In genomic region chr13:48320396-48320790, GRCh38 we compare ENCODE assay signal across 13 cellular contexts. TPM values are rescaled to one million over a fixed set of nuclear protein-coding genes. Genes with fewer than 3 reads are reported as not detected.
DNase-seq lines count a peak whose midpoint lies in the region; ATAC-seq, FAIRE-seq and TF ChIP-seq lines count a peak whose summit lies in the region.
"Had no signal": no experiment of that assay in that cellular context is flagged by ENCODE, and none has a peak within 500 bp of the region (broad histone marks: within the 10 kb centered on the region; RNA-seq: fewer than 3 reads in every experiment).

No MANE protein-coding gene starts in this region.

- H3K4me2 ChIP-seq in keratinocyte (ENCODE audit: control insufficient read depth, extremely low read depth, insufficient read depth, low read depth, low read length) = peak overlapping the region; percentile 49

- no peaks in the 10 kb centered on the region for H3K9me3 ChIP-seq in keratinocyte (ENCODE audit: control insufficient read depth, low read depth, low read length)

- H3K27ac Mint-ChIP-seq in T-helper 2 cell treated with Interferon-gamma antibody and Interleukin-4, amounts not matched to agents 5 μg/mL and 100 μg/mL, for 36 hours = no peak overlapping the region
- no peak overlapping the region for H3K27ac Mint-ChIP-seq in activated CD8-positive, alpha-beta T cell treated with anti-CD3 and anti-CD28 coated beads for 36 hours
- no peak overlapping the region for H3K27ac Mint-ChIP-seq in stimulated activated naive B cell treated with anti-CD40 and anti-IgM and Interleukin-4, amounts not matched to agents 10 μg/mL and 1 μg/mL and 100 μg/mL, for 72 hours

- no peaks in the 10 kb centered on the region for H3K9me1 ChIP-seq in keratinocyte (ENCODE audit: control insufficient read depth, extremely low read depth, insufficient read depth, low read length)

- peaks cover 2 to 4% of the 10 kb centered on the region in 2 experiments for H3K36me3 ChIP-seq in keratinocyte (ENCODE audit: control insufficient read depth in 2 of 2, extremely low read depth in 1 of 2, insufficient read depth in 2 of 2, low read length in 2 of 2)

- H3K36me3 Mint-ChIP-seq in T-helper 2 cell treated with Interferon-gamma antibody and Interleukin-4, amounts not matched to agents 5 μg/mL and 100 μg/mL, for 36 hours (ENCODE audit: low read depth) = peaks cover 73% of the 10 kb centered on the region
- peaks cover 54% of the 10 kb centered on the region for H3K36me3 Mint-ChIP-seq in activated CD8-positive, alpha-beta T cell treated with anti-CD3 and anti-CD28 coated beads for 36 hours (ENCODE audit: low read depth)
- peaks cover 61 to 77% of the 10 kb centered on the region in 2 donors for H3K36me3 Mint-ChIP-seq in stimulated activated naive B cell treated with anti-CD40 and anti-IgM and Interleukin-4, amounts not matched to agents 10 μg/mL and 1 μg/mL and 100 μg/mL, for 72 hours

- FAIRE-seq in keratinocyte (lab: Jason Lieb, UNC) = no peak

- H3K79me2 ChIP-seq in keratinocyte (ENCODE audit: control insufficient read depth, insufficient read depth, low read length) = peaks cover 8% of the 10 kb centered on the region

- peak overlapping the region; percentile 38 for H2AFZ ChIP-seq in keratinocyte (ENCODE audit: control insufficient read depth, low read length)
- H2AFZ ChIP-seq: GM23248 had no signal

- peak overlapping the region in 1 of 3 experiments; percentile 54 for H3K4me3 ChIP-seq in keratinocyte (ENCODE audit: control insufficient read depth in 2 of 3, extremely low read depth in 1 of 3, insufficient read depth in 2 of 3, low read depth in 1 of 3, low read length in 3 of 3)
- H3K4me3 ChIP-seq: GM23248 had no signal

- peaks cover 29% of the 10 kb centered on the region for H3K9me3 Mint-ChIP-seq in T-helper 2 cell treated with Interferon-gamma antibody and Interleukin-4, amounts not matched to agents 5 μg/mL and 100 μg/mL, for 36 hours
- H3K9me3 Mint-ChIP-seq in activated CD8-positive, alpha-beta T cell treated with anti-CD3 and anti-CD28 coated beads for 36 hours = peaks cover 11% of the 10 kb centered on the region
- H3K9me3 Mint-ChIP-seq in stimulated activated naive B cell treated with anti-CD40 and anti-IgM and Interleukin-4, amounts not matched to agents 10 μg/mL and 1 μg/mL and 100 μg/mL, for 72 hours = peaks cover 6 to 9% of the 10 kb centered on the region in 2 donors

- POLR2A ChIA-PET in activated CD8-positive, alpha-beta T cell treated with anti-CD3 and anti-CD28 coated beads for 36 hours (lab: Charles Lee) = no interaction called here

- no peaks in the 10 kb centered on the region for H3K27me3 ChIP-seq in keratinocyte (ENCODE audit: control insufficient read depth, extremely low read depth, insufficient read depth, low read length)

- intact Hi-C loops in activated CD8-positive, alpha-beta T cell treated with anti-CD3 and anti-CD28 coated beads for 36 hours (cut with micrococcal nuclease) = no loop called here

- TF ChIP-seq CTCF in activated CD8-positive, alpha-beta T cell treated with anti-CD3 and anti-CD28 coated beads for 36 hours (IDR thresholded peaks at IDR 0.05) = no peak
- TF ChIP-seq CTCF in keratinocyte (optimal IDR thresholded peaks at IDR 0.05 in 1 of 3, IDR thresholded peaks at IDR 0.05 in 1 of 3, conservative IDR thresholded peaks at IDR 0.05 in 1 of 3; ENCODE audit: extremely low read depth in 1 of 3, insufficient read depth in 2 of 3, low read length in 3 of 3) = no peak

- CTCF ChIA-PET in activated CD8-positive, alpha-beta T cell treated with anti-CD3 and anti-CD28 coated beads for 36 hours (lab: Charles Lee) = interaction anchor here (1.4 to 2.0 kb wide), 2 partner anchors 10 to 14 kb away, joined by 3 to 6 read pairs; no protein-coding TSS in a partner anchor

- no peaks in the 10 kb centered on the region for H4K20me1 ChIP-seq in keratinocyte (ENCODE audit: control insufficient read depth, extremely low read depth, insufficient read depth, low read length)

- peak overlapping the region; percentile 6 for H3K9ac ChIP-seq in keratinocyte (ENCODE audit: control insufficient read depth, extremely low read depth, insufficient read depth, low read length)
- H3K9ac ChIP-seq: GM23248 had no signal

- H3K4me3 Mint-ChIP-seq in T-helper 2 cell treated with Interferon-gamma antibody and Interleukin-4, amounts not matched to agents 5 μg/mL and 100 μg/mL, for 36 hours = peak overlapping the region; percentile 68
- H3K4me3 Mint-ChIP-seq in activated CD8-positive, alpha-beta T cell treated with anti-CD3 and anti-CD28 coated beads for 36 hours = peak overlapping the region; percentile 56
- H3K4me3 Mint-ChIP-seq in stimulated activated naive B cell treated with anti-CD40 and anti-IgM and Interleukin-4, amounts not matched to agents 10 μg/mL and 1 μg/mL and 100 μg/mL, for 72 hours = peak overlapping the region; percentile 75 to 82

- no peak for ATAC-seq in activated CD8-positive, alpha-beta T cell treated with anti-CD3 and anti-CD28 coated beads for 36 hours
- peak; percentile 8 to 23 for ATAC-seq in stimulated activated naive B cell treated with anti-CD40 and anti-IgM and Interleukin-4, amounts not matched to agents 10 μg/mL and 1 μg/mL and 100 μg/mL, for 72 hours (replicated peaks)

- peaks cover 7% of the 10 kb centered on the region for H3K27me3 Mint-ChIP-seq in T-helper 2 cell treated with Interferon-gamma antibody and Interleukin-4, amounts not matched to agents 5 μg/mL and 100 μg/mL, for 36 hours (ENCODE audit: low read depth)
- H3K27me3 Mint-ChIP-seq in activated CD8-positive, alpha-beta T cell treated with anti-CD3 and anti-CD28 coated beads for 36 hours = peaks cover 5% of the 10 kb centered on the region
- no peaks in the 10 kb centered on the region for H3K27me3 Mint-ChIP-seq in stimulated activated naive B cell treated with anti-CD40 and anti-IgM and Interleukin-4, amounts not matched to agents 10 μg/mL and 1 μg/mL and 100 μg/mL, for 72 hours

- H3K4me1 ChIP-seq in keratinocyte (ENCODE audit: control insufficient read depth, extremely low read depth, insufficient read depth, low read length) = peaks cover 2% of the 10 kb centered on the region

- dilution Hi-C loops in keratinocyte (cut with MboI; ENCODE audit: extremely low pct_ligation_motif_present, low sequenced_read_pairs) = no loop called here

- peaks cover 25% of the 10 kb centered on the region for H3K4me1 Mint-ChIP-seq in T-helper 2 cell treated with Interferon-gamma antibody and Interleukin-4, amounts not matched to agents 5 μg/mL and 100 μg/mL, for 36 hours (ENCODE audit: low read depth)
- H3K4me1 Mint-ChIP-seq in activated CD8-positive, alpha-beta T cell treated with anti-CD3 and anti-CD28 coated beads for 36 hours (ENCODE audit: low read depth) = peaks cover 43% of the 10 kb centered on the region
- H3K4me1 Mint-ChIP-seq in stimulated activated naive B cell treated with anti-CD40 and anti-IgM and Interleukin-4, amounts not matched to agents 10 μg/mL and 1 μg/mL and 100 μg/mL, for 72 hours = peaks cover 36 to 71% of the 10 kb centered on the region in 2 donors

- no peak overlapping the region for H3K27ac ChIP-seq in keratinocyte (ENCODE audit: control insufficient read depth, insufficient read depth, low read length)
- H3K27ac ChIP-seq: GM23248 had no signal

- no peak for DNase-seq in T-helper 2 cell treated with Interferon-gamma antibody and Interleukin-4, amounts not matched to agents 5 μg/mL and 100 μg/mL, for 36 hours (ENCODE audit: low spot score)
- DNase-seq in T-helper 2 cell (no peak), keratinocyte (ENCODE audit: low read depth, low spot score) (no peak), Ammon's horn (ENCODE audit: low spot score) (no peak), retina (no peak)
- DNase-seq in activated CD8-positive, alpha-beta T cell treated with anti-CD3 and anti-CD28 coated beads for 36 hours = peak; percentile 1
- DNase-seq in stimulated activated naive B cell treated with anti-CD40 and anti-IgM and Interleukin-4, amounts not matched to agents 10 μg/mL and 1 μg/mL and 100 μg/mL, for 72 hours = no peak
- no peak for DNase-seq in activated CD4-positive, CD25-positive, alpha-beta regulatory T cell treated with anti-CD3 and anti-CD28 coated beads, Interleukin-2, amount 50 U/mL, for 72 hours
- DNase-seq: 8988T, Calu3, foreskin melanocyte, GM23248, NCI-H1092 had no signal

RNA-seq across cellular contexts. Expression of gene RB1, which starts 16.8 kb away (rescaled TPM):
- total RNA-seq in activated CD8-positive, alpha-beta T cell treated with anti-CD3 and anti-CD28 coated beads for 36 hours = 10 to 100 TPM; 26.4 to 29.2 TPM
- polyA plus RNA-seq in keratinocyte = 13.9 to 22.4 TPM (median 15.5 TPM) in 3 replicates
- polyA plus RNA-seq in keratinocyte (2011; ENCODE audit: low read depth) = 36.4 TPM
- polyA plus RNA-seq in keratinocyte (2011; cell fraction: cytosol; rRNA removed) = 11.6 and 27.1 TPM in 2 replicates
- polyA plus RNA-seq in keratinocyte (2011; cell fraction: nucleus; rRNA removed) = 14.8 and 17.5 TPM in 2 replicates
- 11.3 and 13.4 TPM in 2 replicates for polyA plus RNA-seq in keratinocyte (2012; ENCODE audit: low replicate concordance)
- polyA minus RNA-seq in keratinocyte = 6.6 to 15.2 TPM (median 6.8 TPM) in 3 replicates
- polyA minus RNA-seq in keratinocyte (2011; cell fraction: cytosol; rRNA and poly(A)+ RNA removed) = 6.9 TPM
- polyA minus RNA-seq in keratinocyte (2011; cell fraction: nucleus; rRNA and poly(A)+ RNA removed) = 9.6 and 17.4 TPM in 2 replicates
